In the genomic region with DNA sequence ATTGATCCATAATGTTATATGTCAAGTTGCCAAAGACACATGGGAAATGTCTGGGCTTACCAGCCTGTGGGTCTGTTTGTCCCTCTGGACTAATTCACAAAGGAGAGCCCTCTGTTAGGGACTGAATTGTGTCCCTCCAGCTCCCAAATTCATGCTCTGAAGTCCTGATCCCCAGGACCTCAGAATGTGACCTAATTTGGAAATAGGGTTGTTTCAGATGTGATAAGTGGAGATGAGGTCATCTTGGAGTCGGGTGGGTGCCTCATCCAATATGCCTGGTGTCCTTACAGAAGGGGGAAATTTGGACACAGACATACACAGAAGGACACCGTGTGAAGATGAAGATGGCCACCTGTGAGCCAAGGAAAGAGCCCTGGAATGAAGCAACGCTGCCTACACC, we compare ENCODE assay signal across 21 cellular contexts. TPM values are rescaled to one million over a fixed set of nuclear protein-coding genes. Genes with fewer than 3 reads are reported as not detected.
A peak's percentile ranks its signal among the peaks of the same experiment; 100 is the strongest.
DNase-seq lines count a peak whose midpoint lies in the region; ATAC-seq, FAIRE-seq and TF ChIP-seq lines count a peak whose summit lies in the region.
"Had no signal": no experiment of that assay in that cellular context is flagged by ENCODE, and none has a peak within 500 bp of the region (broad histone marks: within the 10 kb centered on the region; RNA-seq: fewer than 3 reads in every experiment).

No MANE protein-coding gene starts in this region.

- no peaks in the 10 kb centered on the region for H3K27me3 Mint-ChIP-seq in astrocyte (ENCODE audit: low read depth, unreplicated experiment)
- H3K27me3 Mint-ChIP-seq: activated CD4-positive, alpha-beta memory T cell treated with anti-CD3 and anti-CD28 coated beads for 36 hours; dendritic cell treated with granulocyte-macrophage colony-stimulating factor and Interleukin-4, amounts not matched to agents 40 ng/mL and 50 ng/mL, for 4 days had no signal

- ATAC-seq in SK-N-SH treated with all-trans-retinoic acid at 6 μM for 48 hours (no peak), HG02885 (IDR thresholded peaks at IDR 0.05; ENCODE audit: poor library complexity, unreplicated experiment) (no peak)

- H4K20me1 ChIP-seq in SK-N-SH (ENCODE audit: insufficient read depth) (no peaks in the 10 kb centered on the region), astrocyte (ENCODE audit: insufficient read depth, low read length) (no peaks in the 10 kb centered on the region)
- H4K20me1 ChIP-seq: BLaER1 had no signal

- peak overlapping the region in 1 of 2 experiments; percentile 48 for H3K4ac ChIP-seq in mesenchymal stem cell (ENCODE audit: low read depth in 1 of 2, low read length in 2 of 2)

- no peak overlapping the region for H2BK120ac ChIP-seq in mesenchymal stem cell (ENCODE audit: low read depth, low read length)

- H3K9me3 ChIP-seq in SK-N-SH (no peaks in the 10 kb centered on the region), astrocyte (ENCODE audit: insufficient read depth, low read depth, low read length) (no peaks in the 10 kb centered on the region), mesenchymal stem cell (ENCODE audit: control insufficient read depth, low read length) (no peaks in the 10 kb centered on the region), stomach (no peaks in the 10 kb centered on the region)
- H3K9me3 ChIP-seq: BLaER1, sigmoid colon, vagina had no signal

- peak overlapping the region in 1 of 2 experiments; percentile 59 for H3K18ac ChIP-seq in mesenchymal stem cell (ENCODE audit: low read depth in 1 of 2, low read length in 2 of 2)

- WGBS in SK-N-SH (ENCODE audit: low lambda C conversion rate) = 85% methylated on average over 3 of the region's 3 CpGs
- 57% methylated on average over 3 of the region's 3 CpGs for WGBS in mesenchymal stem cell
- 76 to 89% (median 86%) methylated on average over 3 of the region's 3 CpGs for WGBS in stomach, 5 donors

- H4K91ac ChIP-seq in mesenchymal stem cell (ENCODE audit: low read length) = no peak overlapping the region

- no peaks in the 10 kb centered on the region for H3K27me3 ChIP-seq in SK-N-SH (ENCODE audit: insufficient read depth)
- no peaks in the 10 kb centered on the region for H3K27me3 ChIP-seq in astrocyte (ENCODE audit: insufficient read depth, low read length)
- H3K27me3 ChIP-seq in mesenchymal stem cell (ENCODE audit: control insufficient read depth in 1 of 2, insufficient read depth in 1 of 2, low read length in 2 of 2) = no peaks in the 10 kb centered on the region
- H3K27me3 ChIP-seq in stomach = no peaks in the 10 kb centered on the region
- H3K27me3 ChIP-seq: BLaER1, sigmoid colon, vagina had no signal

- peak overlapping the region; percentile 14 for H3K4me3 Mint-ChIP-seq in astrocyte (ENCODE audit: unreplicated experiment)
- H3K4me3 Mint-ChIP-seq: activated CD4-positive, alpha-beta memory T cell treated with anti-CD3 and anti-CD28 coated beads for 36 hours; dendritic cell treated with granulocyte-macrophage colony-stimulating factor and Interleukin-4, amounts not matched to agents 40 ng/mL and 50 ng/mL, for 4 days had no signal

- H3K4me1 ChIP-seq in SK-N-SH (ENCODE audit: control insufficient read depth in 1 of 2, insufficient read depth in 2 of 2, low read depth in 1 of 2, low read length in 1 of 2) = peaks cover 17 to 22% of the 10 kb centered on the region in 2 experiments; a peak in 3 of 4 replicates
- peaks cover 18% of the 10 kb centered on the region for H3K4me1 ChIP-seq in astrocyte (ENCODE audit: insufficient read depth, low read length)
- H3K4me1 ChIP-seq in mesenchymal stem cell (ENCODE audit: control insufficient read depth, insufficient read depth, low read depth, low read length) = peaks cover 22% of the 10 kb centered on the region
- H3K4me1 ChIP-seq in stomach = peaks cover 31 to 50% (median 38%) of the 10 kb centered on the region in 4 donors

- peak overlapping the region; percentile 6 for H2AK5ac ChIP-seq in mesenchymal stem cell (ENCODE audit: low read length, severe bottlenecking)

- H2AFZ ChIP-seq in SK-N-SH (ENCODE audit: low read depth) = peak overlapping the region; percentile 65
- peak overlapping the region; percentile 44 for H2AFZ ChIP-seq in astrocyte (ENCODE audit: low read depth, low read length)
- H2AFZ ChIP-seq in mesenchymal stem cell (ENCODE audit: low read depth, low read length) = no peak overlapping the region

- H3K79me2 ChIP-seq in SK-N-SH (ENCODE audit: insufficient read depth) (no peaks in the 10 kb centered on the region), astrocyte (ENCODE audit: insufficient read depth, low read length) (no peaks in the 10 kb centered on the region)

- H3K4me2 ChIP-seq in SK-N-SH (peak overlapping the region; percentile 52), astrocyte (ENCODE audit: low read length) (no peak overlapping the region), mesenchymal stem cell (ENCODE audit: low read length, poor library complexity, severe bottlenecking) (no peak overlapping the region)
- H3K4me2 ChIP-seq: BLaER1 had no signal

- H3K9ac ChIP-seq in SK-N-SH (no peak overlapping the region), astrocyte (ENCODE audit: low read length) (no peak overlapping the region), mesenchymal stem cell (ENCODE audit: low read length) (no peak overlapping the region)
- H3K9ac ChIP-seq: BLaER1 had no signal

- H3K4me1 Mint-ChIP-seq in astrocyte (ENCODE audit: low read depth, unreplicated experiment) = peaks cover 25% of the 10 kb centered on the region

- no peak for TF ChIP-seq POLR2A in stomach (IDR thresholded peaks at IDR 0.05)

- DNase-seq in SK-N-SH (no peak), astrocyte (ENCODE audit: low read depth) (no peak), mesenchymal stem cell (no peak), stomach (no peak), cerebellar nuclear complex (lab: John Stamatoyannopoulos, UW) (no peak)
- DNase-seq in stimulated activated CD4-positive, alpha-beta T cell treated with anti-CD3 and anti-CD28 coated beads, Interleukin-4, amount 100 ng/mL, for 24 hours = no peak
- DNase-seq: activated CD4-positive, alpha-beta memory T cell treated with anti-CD3 and anti-CD28 coated beads for 36 hours; activated naive CD4-positive, alpha-beta T cell; NCI-H1092 treated with DMSO at 0.1 percent for 48 hours; NCI-H2107; NCI-H510A; sigmoid colon; stimulated activated CD4-positive, alpha-beta T cell treated with anti-CD3 and anti-CD28 coated beads, Interleukin-2, amount 100 ng/mL, for 48 hours had no signal

- H3K27ac Mint-ChIP-seq in astrocyte (ENCODE audit: unreplicated experiment) = peak overlapping the region; percentile 26
- H3K27ac Mint-ChIP-seq: activated CD4-positive, alpha-beta memory T cell treated with anti-CD3 and anti-CD28 coated beads for 36 hours; dendritic cell treated with granulocyte-macrophage colony-stimulating factor and Interleukin-4, amounts not matched to agents 40 ng/mL and 50 ng/mL, for 4 days had no signal

- intact Hi-C loops in stomach (cut with DNase I; ENCODE audit: low total_unique reads) = no loop called here

- H3K9me2 ChIP-seq in SK-N-SH = no peaks in the 10 kb centered on the region

- POLR2A ChIA-PET in SK-N-SH (lab: Yijun Ruan, JAX) = no interaction called here

- H2BK15ac ChIP-seq in mesenchymal stem cell (ENCODE audit: low read depth, poor library complexity, severe bottlenecking) = no peak overlapping the region

- CTCF ChIA-PET in SK-N-SH (lab: Yijun Ruan, JAX) = interaction anchor here (1.1 to 2.5 kb wide), 3 partner anchors 10 to 253 kb away, joined by 3 to 9 read pairs (median 3); a partner anchor contains a TSS

- H3K4me3 ChIP-seq in SK-N-SH (ENCODE audit: low read depth in 2 of 2, low read length in 1 of 2) = no peak overlapping the region
- H3K4me3 ChIP-seq in astrocyte (ENCODE audit: insufficient read depth, low read depth, low read length) = no peak overlapping the region
- H3K4me3 ChIP-seq in mesenchymal stem cell (ENCODE audit: insufficient read depth in 1 of 2, low read depth in 1 of 2, low read length in 2 of 2) = peak overlapping the region in 1 of 2 experiments; percentile 1
- H3K4me3 ChIP-seq in stomach = no peak overlapping the region
- H3K4me3 ChIP-seq: BLaER1, sigmoid colon, vagina had no signal

- H2BK12ac ChIP-seq in mesenchymal stem cell (ENCODE audit: low read length in 2 of 2) = peak overlapping the region in 1 of 2 experiments; percentile 65

- no peak for TF ChIP-seq RAD21 in SK-N-SH (IDR thresholded peaks at IDR 0.05; ENCODE audit: low read length)

- TF ChIP-seq CTCF in SK-N-SH (IDR thresholded peaks at IDR 0.05) (no peak), astrocyte (IDR thresholded peaks at IDR 0.05; ENCODE audit: insufficient read depth, low read depth, low read length) (no peak), stomach (IDR thresholded peaks at IDR 0.05) (no peak)

- TF ChIP-seq EP300 in SK-N-SH (IDR thresholded peaks at IDR 0.05; ENCODE audit: borderline replicate concordance in 1 of 2, low read depth in 1 of 2, low read length in 1 of 2) = no peak
- no peak for TF ChIP-seq EP300 in stomach (IDR thresholded peaks at IDR 0.05)

- no peaks in the 10 kb centered on the region for H3K79me1 ChIP-seq in mesenchymal stem cell (replicated peaks; ENCODE audit: low read length, poor library complexity, severe bottlenecking)

- H3K36me3 Mint-ChIP-seq in astrocyte (ENCODE audit: low read depth, unreplicated experiment) = no peaks in the 10 kb centered on the region
- H3K36me3 Mint-ChIP-seq: activated CD4-positive, alpha-beta memory T cell treated with anti-CD3 and anti-CD28 coated beads for 36 hours had no signal

- FAIRE-seq in astrocyte (lab: Jason Lieb, UNC) = no peak
- FAIRE-seq: A204.1, frontal cortex had no signal

- H4K8ac ChIP-seq in mesenchymal stem cell (ENCODE audit: low read length) = no peak overlapping the region

- H3K9me3 Mint-ChIP-seq in astrocyte (ENCODE audit: unreplicated experiment) = no peaks in the 10 kb centered on the region
- H3K9me3 Mint-ChIP-seq: activated CD4-positive, alpha-beta memory T cell treated with anti-CD3 and anti-CD28 coated beads for 36 hours; dendritic cell treated with granulocyte-macrophage colony-stimulating factor and Interleukin-4, amounts not matched to agents 40 ng/mL and 50 ng/mL, for 4 days had no signal

- peaks cover 3% of the 10 kb centered on the region for H3F3A ChIP-seq in SK-N-SH (replicated peaks; ENCODE audit: insufficient read depth)

- H3K36me3 ChIP-seq in SK-N-SH (replicated peaks in 1 of 2; ENCODE audit: control insufficient read depth in 1 of 2, insufficient read depth in 2 of 2, low read length in 1 of 2) (no peaks in the 10 kb centered on the region), astrocyte (ENCODE audit: insufficient read depth, low read length) (no peaks in the 10 kb centered on the region), mesenchymal stem cell (ENCODE audit: control insufficient read depth in 1 of 2, insufficient read depth in 2 of 2, low read depth in 1 of 2, low read length in 2 of 2) (no peaks in the 10 kb centered on the region), stomach (no peaks in the 10 kb centered on the region)
- H3K36me3 ChIP-seq: BLaER1, sigmoid colon, vagina had no signal

- no peak overlapping the region for H2BK5ac ChIP-seq in mesenchymal stem cell (ENCODE audit: low read depth, low read length, poor library complexity, severe bottlenecking)

- H3K27ac ChIP-seq in SK-N-SH (ENCODE audit: low read depth in 2 of 2, low read length in 1 of 2) (peak overlapping the region in 1 of 2 experiments; percentile 27; a peak in 1 of 4 replicates), astrocyte (ENCODE audit: low read depth, low read length) (no peak overlapping the region), mesenchymal stem cell (ENCODE audit: low read length, poor library complexity, severe bottlenecking) (no peak overlapping the region), stomach (peak overlapping the region in 3 of 5 donors; percentile 2 to 26 (median 16))
- H3K27ac ChIP-seq: BLaER1, vagina, VCaP had no signal

- no peak overlapping the region for H3K14ac ChIP-seq in mesenchymal stem cell (ENCODE audit: low read length in 2 of 2)

- no peak overlapping the region for H3K23ac ChIP-seq in mesenchymal stem cell (ENCODE audit: low read length in 2 of 2)

RNA-seq across cellular contexts. Expression of a gene that starts 41.4 kb away (rescaled TPM):
- polyA plus RNA-seq in SK-N-SH (2012; rRNA removed) (4.2 and 4.9 TPM in 2 replicates), stomach (10 to 100 TPM in 1 of 3 donors, 1 to 10 TPM in 2; 5.6 to 10.7 (median 7.7) TPM)
- polyA plus RNA-seq in SK-N-SH (2012; cell fraction: cytosol; rRNA removed) = 6.5 and 8.4 TPM in 2 replicates
- 2.9 and 5.3 TPM in 2 replicates for polyA plus RNA-seq in SK-N-SH (2012; cell fraction: nucleus; rRNA removed)
- total RNA-seq in astrocyte (39.4 and 45.1 TPM in 2 replicates), stomach (100 to 1,000 TPM in 1 of 5 donors, 10 to 100 TPM in 4; 31.6 to 113 (median 54.3) TPM)
- polyA plus RNA-seq in mesenchymal stem cell (2013, experiment 1 of 2) = 27.3 TPM
- polyA plus RNA-seq in mesenchymal stem cell (2013, experiment 2 of 2) = 25.6 TPM

Comparison
In these comparisons a context has a peak if more than half of its experiments do, and no peak if none do; other contexts are left out.
1. H3K27ac ChIP-seq: peak in stomach (3 of 5); none in astrocyte (single experiment) and mesenchymal stem cell (single experiment).